Comparison of ENCODE assay signal across 4 cellular contexts in genomic region chr7:5862764-5863163, GRCh38. TPM values are rescaled to one million over a fixed set of nuclear protein-coding genes. Genes with fewer than 3 reads are reported as not detected.
"Had no signal": no experiment of that assay in that cellular context is flagged by ENCODE, and none has a peak within 500 bp of the region (broad histone marks: within the 10 kb centered on the region; RNA-seq: fewer than 3 reads in every experiment).

No MANE protein-coding gene starts in this region.

RNA-seq across cellular contexts. Expression of gene OCM, which starts 17.8 kb away (rescaled TPM):
- total RNA-seq: LHCN-M2, M059J, MCF 10A, NCI-H460 had no signal
